Comparison of ENCODE assay signal across 8 cellular contexts in genomic region chr12:27627123-27627835, GRCh38.
DNase-seq lines count a peak whose midpoint lies in the region; ATAC-seq, FAIRE-seq and TF ChIP-seq lines count a peak whose summit lies in the region.

No MANE protein-coding gene starts in this region.

- DNase-seq in GM12891 (ENCODE audit: insufficient read length, low spot score) (no peak), astrocyte of the hippocampus (ENCODE audit: low read depth, low spot score) (peak; percentile 89), myocyte (ENCODE audit: low read depth) (peak; percentile 59), urothelium cell line (ENCODE audit: low spot score) (no peak), left colon (no peak)
- no peak for DNase-seq in effector CD8-positive, alpha-beta T cell (lab: John Stamatoyannopoulos, UW)

- TF ChIP-seq POLR2A in GM12891 (IDR thresholded peaks at IDR 0.05; ENCODE audit: low read depth, low read length), result no peak

- FAIRE-seq in GM12891 (lab: Jason Lieb, UNC), result peak; percentile 13
- FAIRE-seq in urothelium cell line (lab: Jason Lieb, UNC), result no peak

- intact Hi-C loops in left colon (cut with DNase I, micrococcal nuclease), result no loop called here

- ATAC-seq in HG03342 (IDR thresholded peaks at IDR 0.05; ENCODE audit: unreplicated experiment) (peak; percentile 70), GM21423 (IDR thresholded peaks at IDR 0.05; ENCODE audit: unreplicated experiment) (no peak), left colon (no peak)

TF ChIP-seq in GM12891, 5 proteins besides CTCF, POLR2A, EP300 and RAD21:
- TF ChIP-seq SPI1 (IDR thresholded peaks at IDR 0.05; ENCODE audit: low read depth, low read length) (no peak), POLR2AphosphoS5 (IDR thresholded peaks at IDR 0.05; ENCODE audit: low read depth, low read length) (no peak), TAF1 (IDR thresholded peaks at IDR 0.05; ENCODE audit: low read depth, low read length) (no peak), PAX5 (IDR thresholded peaks at IDR 0.05; ENCODE audit: insufficient read depth, low read length, severe bottlenecking) (no peak), POU2F2 (IDR thresholded peaks at IDR 0.05; ENCODE audit: low read depth, low read length) (no peak)

Comparison
In these comparisons a context has a peak if more than half of its experiments do, and no peak if none do; other contexts are left out.
1. DNase-seq: peak in astrocyte of the hippocampus (single experiment) and myocyte (single experiment); none in GM12891 (single experiment), urothelium cell line (single experiment), effector CD8-positive, alpha-beta T cell (single experiment) and left colon (0 of 2).